Comparison of ENCODE assay signal across 31 cellular contexts in the genomic region with DNA sequence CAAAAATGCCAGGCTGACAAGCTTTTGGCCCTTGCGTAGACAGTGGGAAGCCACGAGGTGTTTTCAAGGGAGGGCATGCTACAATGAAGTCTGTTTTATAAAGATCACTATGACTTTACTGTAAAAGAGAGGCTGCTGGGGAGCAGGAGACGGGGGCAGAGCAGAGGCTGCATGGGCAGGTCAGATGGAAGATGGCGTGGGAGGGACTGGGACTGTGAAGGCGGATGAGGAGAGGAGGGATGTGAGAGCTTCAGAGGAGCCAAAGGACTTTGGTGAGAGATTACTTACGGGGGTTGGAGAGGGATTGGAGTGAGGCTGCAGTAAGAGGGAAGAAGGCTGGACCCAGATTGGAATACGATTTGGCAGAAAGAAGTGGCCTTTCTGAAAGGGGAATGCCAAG.
"Had no signal": no experiment of that assay in that cellular context is flagged by ENCODE, and none has a peak within 500 bp of the region (broad histone marks: within the 10 kb centered on the region; RNA-seq: fewer than 3 reads in every experiment).

No MANE protein-coding gene starts in this region.

- DNase-seq: activated CD4-positive, alpha-beta T cell treated with anti-CD3 and anti-CD28 coated beads, Interleukin-2, amount 10 ng/mL, durations not matched to agents 24 days and 14 days; activated CD4-positive, CD25-positive, alpha-beta regulatory T cell; activated CD4-positive, CD25-positive, alpha-beta regulatory T cell treated with anti-CD3 and anti-CD28 coated beads, Interleukin-2, amount 50 U/mL, for 72 hours; activated CD8-positive, alpha-beta memory T cell treated with anti-CD3 and anti-CD28 coated beads, Interleukin-2, amount 10 ng/mL, durations not matched to agents 7 days and 5 days; activated CD8-positive, alpha-beta memory T cell treated with anti-CD3 and anti-CD28 coated beads, Interleukin-2, amount 50 U/mL, for 4 hours; activated CD8-positive, alpha-beta T cell treated with anti-CD3 and anti-CD28 coated beads, Interleukin-2, amount 10 ng/mL, durations not matched to agents 7 days and 5 days; activated effector memory CD4-positive, alpha-beta T cell treated with Interleukin-2 at 50 U/mL for 16 hours; activated gamma-delta T cell treated with Interleukin-2 at 50 U/mL for 16 hours; activated naive CD4-positive, alpha-beta T cell treated with anti-CD3 and anti-CD28 coated beads, Interleukin-2, amount 50 U/mL, for 16 hours; activated naive CD4-positive, alpha-beta T cell treated with Interleukin-2 at 50 U/mL for 16 hours; activated T-cell treated with anti-CD3 and anti-CD28 coated beads, Interleukin-2, amount 50 U/mL, for 24 hours; amniotic stem cell; anterior cingulate cortex; cortex of kidney; dermis blood vessel endothelial cell; effector CD4-positive, alpha-beta T cell; effector memory CD8-positive, alpha-beta T cell; erythroblast; gastrocnemius medialis; glutamatergic neuron; heart left ventricle had no signal

- H3K36me3 Mint-ChIP-seq: activated CD4-positive, alpha-beta memory T cell treated with anti-CD3 and anti-CD28 coated beads for 36 hours; activated CD8-positive, alpha-beta memory T cell treated with anti-CD3 and anti-CD28 coated beads, Interleukin-2, amount 10 ng/mL, durations not matched to agents 7 days and 5 days had no signal

- H3K9me3 Mint-ChIP-seq: activated T-helper 17 cell treated with anti-CD3 and anti-CD28 coated beads, Interleukin-2, amount 50 U/mL, for 72 hours; central memory CD8-positive, alpha-beta T cell; effector memory CD8-positive, alpha-beta T cell had no signal

- H3K27ac Mint-ChIP-seq: activated CD4-positive, alpha-beta memory T cell treated with anti-CD3 and anti-CD28 coated beads for 36 hours; activated CD4-positive, alpha-beta T cell treated with anti-CD3 and anti-CD28 coated beads for 36 hours; activated CD4-positive, alpha-beta T cell treated with anti-CD3 and anti-CD28 coated beads, Interleukin-2, amount 10 ng/mL, durations not matched to agents 24 days and 14 days; activated CD8-positive, alpha-beta memory T cell treated with anti-CD3 and anti-CD28 coated beads, Interleukin-2, amount 10 ng/mL, durations not matched to agents 7 days and 5 days; activated CD8-positive, alpha-beta T cell treated with anti-CD3 and anti-CD28 coated beads, Interleukin-2, amount 10 ng/mL, durations not matched to agents 7 days and 5 days; activated naive CD8-positive, alpha-beta T cell; activated T-cell treated with anti-CD3 and anti-CD28 coated beads, Interleukin-2, amount 50 U/mL, for 24 hours; activated T-helper 17 cell treated with anti-CD3 and anti-CD28 coated beads, Interleukin-2, amount 50 U/mL, for 72 hours had no signal

- H3K4me3 Mint-ChIP-seq: activated CD4-positive, alpha-beta memory T cell treated with anti-CD3 and anti-CD28 coated beads for 36 hours; activated CD4-positive, alpha-beta T cell treated with anti-CD3 and anti-CD28 coated beads for 36 hours; activated CD4-positive, alpha-beta T cell treated with anti-CD3 and anti-CD28 coated beads, Interleukin-2, amount 10 ng/mL, durations not matched to agents 24 days and 14 days; activated CD8-positive, alpha-beta memory T cell treated with anti-CD3 and anti-CD28 coated beads, Interleukin-2, amount 10 ng/mL, durations not matched to agents 7 days and 5 days; activated CD8-positive, alpha-beta T cell treated with anti-CD3 and anti-CD28 coated beads, Interleukin-2, amount 10 ng/mL, durations not matched to agents 7 days and 5 days; activated naive CD8-positive, alpha-beta T cell; activated T-cell treated with anti-CD3 and anti-CD28 coated beads, Interleukin-2, amount 50 U/mL, for 24 hours; activated T-helper 17 cell treated with anti-CD3 and anti-CD28 coated beads, Interleukin-2, amount 50 U/mL, for 72 hours; central memory CD8-positive, alpha-beta T cell; effector memory CD8-positive, alpha-beta T cell had no signal

- H3K36me3 ChIP-seq: brain microvascular endothelial cell, esophagus muscularis mucosa, gastrocnemius medialis, heart left ventricle had no signal

- FAIRE-seq: astrocyte, colon had no signal

- H3K4me1 Mint-ChIP-seq: activated CD4-positive, alpha-beta T cell treated with anti-CD3 and anti-CD28 coated beads for 36 hours; activated CD4-positive, alpha-beta T cell treated with anti-CD3 and anti-CD28 coated beads, Interleukin-2, amount 10 ng/mL, durations not matched to agents 24 days and 14 days; activated CD8-positive, alpha-beta memory T cell treated with anti-CD3 and anti-CD28 coated beads, Interleukin-2, amount 10 ng/mL, durations not matched to agents 7 days and 5 days; activated T-helper 17 cell treated with anti-CD3 and anti-CD28 coated beads, Interleukin-2, amount 50 U/mL, for 72 hours; central memory CD8-positive, alpha-beta T cell had no signal

- ATAC-seq: activated CD8-positive, alpha-beta T cell treated with anti-CD3 and anti-CD28 coated beads, Interleukin-2, amount 10 ng/mL, durations not matched to agents 7 days and 5 days; effector memory CD8-positive, alpha-beta T cell had no signal

- H3K4me3 ChIP-seq: esophagus muscularis mucosa, gastrocnemius medialis, heart left ventricle had no signal

- H3K27ac ChIP-seq: brain microvascular endothelial cell, esophagus muscularis mucosa, foreskin keratinocyte, gastrocnemius medialis, heart left ventricle had no signal

- H3K27me3 ChIP-seq: brain microvascular endothelial cell, esophagus muscularis mucosa, heart left ventricle had no signal

- H3K4me1 ChIP-seq: esophagus muscularis mucosa, foreskin keratinocyte, gastrocnemius medialis, heart left ventricle had no signal
